ENCODE assay signal across 1 cellular context in the genomic region with DNA sequence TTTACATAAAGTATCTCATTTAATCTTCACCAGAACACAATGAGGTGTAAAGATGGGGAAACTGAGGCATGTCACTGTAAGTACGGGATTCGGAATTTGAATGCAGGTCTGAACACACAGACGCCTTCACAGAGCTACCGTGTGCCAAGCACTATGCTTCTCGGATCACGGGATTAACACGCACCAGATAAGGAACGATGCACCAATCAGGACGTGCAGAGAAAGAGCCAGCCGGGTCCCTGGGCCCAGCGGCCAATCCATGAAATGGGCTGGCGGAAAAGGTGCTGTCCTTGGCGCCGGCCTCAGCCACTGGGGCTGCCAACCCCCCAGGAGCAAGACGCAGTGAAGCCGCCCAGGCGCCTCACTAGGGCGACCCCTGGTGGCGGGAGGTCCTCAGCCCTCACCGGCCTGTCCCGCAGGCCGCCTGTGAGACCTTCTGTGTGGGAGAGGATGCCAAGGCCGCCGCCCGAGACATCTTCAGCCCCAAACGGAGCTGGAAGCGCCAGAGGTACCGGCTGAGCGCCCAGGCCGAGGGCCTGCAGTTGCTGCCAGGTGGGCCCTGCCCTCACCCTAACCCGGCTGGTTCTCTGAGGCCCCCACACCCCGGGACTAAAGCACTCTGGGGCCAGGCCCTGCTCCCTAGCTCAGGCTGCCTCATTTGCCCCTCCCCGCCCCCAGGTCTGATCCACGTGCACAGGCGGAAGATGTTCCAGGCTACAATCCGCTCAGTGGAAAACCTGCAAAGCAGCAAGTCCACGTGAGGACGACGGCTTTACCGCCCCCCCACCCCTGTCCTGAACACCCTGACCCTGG.
TF ChIP-seq lines count a peak whose summit lies in the region.

No MANE protein-coding gene starts in this region.

TF ChIP-seq in HepG2, 621 proteins besides CTCF, POLR2A, EP300 and RAD21 (continued from another document and continues in another):
- TF ChIP-seq ZNF367 (CRISPR knock-in tag; IDR thresholded peaks at IDR 0.05; ENCODE audit: borderline replicate concordance) (no peak), KAT2B (IDR thresholded peaks at IDR 0.05; ENCODE audit: borderline replicate concordance, low read depth, low read length) (no peak), SP4 (CRISPR knock-in tag; IDR thresholded peaks at IDR 0.05) (no peak), ZNF484 (CRISPR knock-in tag; IDR thresholded peaks at IDR 0.05; ENCODE audit: borderline replicate concordance, low read depth) (no peak), SNAPC2 (CRISPR knock-in tag; IDR thresholded peaks at IDR 0.05) (no peak; the same call in 1 of the 2 replicates), SIX1 (CRISPR knock-in tag; IDR thresholded peaks at IDR 0.05; ENCODE audit: borderline replicate concordance) (no peak), ZBTB8A (CRISPR knock-in tag; IDR thresholded peaks at IDR 0.05; ENCODE audit: borderline replicate concordance, low read depth) (no peak), ZNF33A (CRISPR knock-in tag; IDR thresholded peaks at IDR 0.05; ENCODE audit: borderline replicate concordance) (no peak), ZNF431 (CRISPR knock-in tag; IDR thresholded peaks at IDR 0.05; ENCODE audit: borderline replicate concordance, low read depth) (0 out of 2 replicates have a peak, but pooled peaks have one; percentile 39), DNMT3B (CRISPR knock-in tag; conservative IDR thresholded peaks at IDR 0.05) (no peak), ZNF564 (CRISPR knock-in tag; IDR thresholded peaks at IDR 0.05) (no peak), EZH2 (conservative IDR thresholded peaks at IDR 0.05; ENCODE audit: low read depth, low read length) (no peak), ZNF780A (CRISPR knock-in tag; IDR thresholded peaks at IDR 0.05) (no peak), NONO (IDR thresholded peaks at IDR 0.05) (no peak), NONO (CRISPR knock-in tag; conservative IDR thresholded peaks at IDR 0.05) (peak; percentile 36; the same call in 1 of the 2 replicates), CBX2 (IDR thresholded peaks at IDR 0.05; ENCODE audit: low read depth, low read length) (no peak), CBX2 (CRISPR knock-in tag; IDR thresholded peaks at IDR 0.05; ENCODE audit: low read depth) (no peak), KDM6A (CRISPR knock-in tag; IDR thresholded peaks at IDR 0.05; ENCODE audit: low read depth) (no peak), SUZ12 (IDR thresholded peaks at IDR 0.05; ENCODE audit: low read depth, low read length) (no peak), ZNF891 (CRISPR knock-in tag; IDR thresholded peaks at IDR 0.05) (0 out of 2 replicates have a peak, but pooled peaks have one; percentile 47), ARHGAP35 (CRISPR knock-in tag; IDR thresholded peaks at IDR 0.05; ENCODE audit: borderline replicate concordance) (no peak), RARA (CRISPR knock-in tag; IDR thresholded peaks at IDR 0.05) (peak; percentile 28), KAT8 (CRISPR knock-in tag; IDR thresholded peaks at IDR 0.05) (peak; percentile 80), ZNF598 (CRISPR knock-in tag; IDR thresholded peaks at IDR 0.05; ENCODE audit: borderline replicate concordance) (no peak), GABPA (IDR thresholded peaks at IDR 0.05; ENCODE audit: low read depth, low read length) (no peak), GABPA (CRISPR knock-in tag; IDR thresholded peaks at IDR 0.05; ENCODE audit: low read depth) (no peak), ZNF749 (CRISPR knock-in tag; IDR thresholded peaks at IDR 0.05; ENCODE audit: borderline replicate concordance) (no peak), NCOR1 (IDR thresholded peaks at IDR 0.05; ENCODE audit: borderline replicate concordance, low read length) (no peak), ZNF709 (CRISPR knock-in tag; IDR thresholded peaks at IDR 0.05) (no peak), ZNF670 (CRISPR knock-in tag; IDR thresholded peaks at IDR 0.05; ENCODE audit: borderline replicate concordance) (no peak)
- TF ChIP-seq, protein P1, sequence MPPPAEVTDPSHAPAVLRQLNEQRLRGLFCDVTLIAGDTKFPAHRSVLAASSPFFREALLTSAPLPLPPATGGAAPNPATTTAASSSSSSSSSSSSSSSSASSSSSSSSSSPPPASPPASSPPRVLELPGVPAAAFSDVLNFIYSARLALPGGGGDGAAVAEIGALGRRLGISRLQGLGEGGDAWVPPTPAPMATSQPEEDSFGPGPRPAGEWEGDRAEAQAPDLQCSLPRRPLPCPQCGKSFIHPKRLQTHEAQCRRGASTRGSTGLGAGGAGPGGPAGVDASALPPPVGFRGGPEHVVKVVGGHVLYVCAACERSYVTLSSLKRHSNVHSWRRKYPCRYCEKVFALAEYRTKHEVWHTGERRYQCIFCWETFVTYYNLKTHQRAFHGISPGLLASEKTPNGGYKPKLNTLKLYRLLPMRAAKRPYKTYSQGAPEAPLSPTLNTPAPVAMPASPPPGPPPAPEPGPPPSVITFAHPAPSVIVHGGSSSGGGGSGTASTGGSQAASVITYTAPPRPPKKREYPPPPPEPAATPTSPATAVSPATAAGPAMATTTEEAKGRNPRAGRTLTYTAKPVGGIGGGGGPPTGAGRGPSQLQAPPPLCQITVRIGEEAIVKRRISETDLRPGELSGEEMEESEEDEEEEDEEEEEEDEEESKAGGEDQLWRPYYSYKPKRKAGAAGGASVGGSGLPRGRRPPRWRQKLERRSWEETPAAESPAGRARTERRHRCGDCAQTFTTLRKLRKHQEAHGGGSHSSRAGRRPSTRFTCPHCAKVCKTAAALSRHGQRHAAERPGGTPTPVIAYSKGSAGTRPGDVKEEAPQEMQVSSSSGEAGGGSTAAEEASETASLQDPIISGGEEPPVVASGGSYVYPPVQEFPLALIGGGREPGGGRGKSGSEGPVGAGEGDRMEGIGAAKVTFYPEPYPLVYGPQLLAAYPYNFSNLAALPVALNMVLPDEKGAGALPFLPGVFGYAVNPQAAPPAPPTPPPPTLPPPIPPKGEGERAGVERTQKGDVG (CRISPR knock-in tag; IDR thresholded peaks at IDR 0.05; ENCODE audit: borderline replicate concordance), result peak; percentile 44; the same call in 1 of the 2 replicates
- TF ChIP-seq, protein P2, sequence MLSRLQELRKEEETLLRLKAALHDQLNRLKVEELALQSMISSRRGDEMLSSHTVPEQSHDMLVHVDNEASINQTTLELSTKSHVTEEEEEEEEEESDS (CRISPR knock-in tag; IDR thresholded peaks at IDR 0.05; ENCODE audit: borderline replicate concordance), result no peak
- TF ChIP-seq, protein P3, sequence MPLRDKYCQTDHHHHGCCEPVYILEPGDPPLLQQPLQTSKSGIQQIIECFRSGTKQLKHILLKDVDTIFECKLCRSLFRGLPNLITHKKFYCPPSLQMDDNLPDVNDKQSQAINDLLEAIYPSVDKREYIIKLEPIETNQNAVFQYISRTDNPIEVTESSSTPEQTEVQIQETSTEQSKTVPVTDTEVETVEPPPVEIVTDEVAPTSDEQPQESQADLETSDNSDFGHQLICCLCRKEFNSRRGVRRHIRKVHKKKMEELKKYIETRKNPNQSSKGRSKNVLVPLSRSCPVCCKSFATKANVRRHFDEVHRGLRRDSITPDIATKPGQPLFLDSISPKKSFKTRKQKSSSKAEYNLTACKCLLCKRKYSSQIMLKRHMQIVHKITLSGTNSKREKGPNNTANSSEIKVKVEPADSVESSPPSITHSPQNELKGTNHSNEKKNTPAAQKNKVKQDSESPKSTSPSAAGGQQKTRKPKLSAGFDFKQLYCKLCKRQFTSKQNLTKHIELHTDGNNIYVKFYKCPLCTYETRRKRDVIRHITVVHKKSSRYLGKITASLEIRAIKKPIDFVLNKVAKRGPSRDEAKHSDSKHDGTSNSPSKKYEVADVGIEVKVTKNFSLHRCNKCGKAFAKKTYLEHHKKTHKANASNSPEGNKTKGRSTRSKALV (CRISPR knock-in tag; IDR thresholded peaks at IDR 0.05), result peak; percentile 26; the same call in 1 of the 2 replicates
- TF ChIP-seq, protein P4, sequence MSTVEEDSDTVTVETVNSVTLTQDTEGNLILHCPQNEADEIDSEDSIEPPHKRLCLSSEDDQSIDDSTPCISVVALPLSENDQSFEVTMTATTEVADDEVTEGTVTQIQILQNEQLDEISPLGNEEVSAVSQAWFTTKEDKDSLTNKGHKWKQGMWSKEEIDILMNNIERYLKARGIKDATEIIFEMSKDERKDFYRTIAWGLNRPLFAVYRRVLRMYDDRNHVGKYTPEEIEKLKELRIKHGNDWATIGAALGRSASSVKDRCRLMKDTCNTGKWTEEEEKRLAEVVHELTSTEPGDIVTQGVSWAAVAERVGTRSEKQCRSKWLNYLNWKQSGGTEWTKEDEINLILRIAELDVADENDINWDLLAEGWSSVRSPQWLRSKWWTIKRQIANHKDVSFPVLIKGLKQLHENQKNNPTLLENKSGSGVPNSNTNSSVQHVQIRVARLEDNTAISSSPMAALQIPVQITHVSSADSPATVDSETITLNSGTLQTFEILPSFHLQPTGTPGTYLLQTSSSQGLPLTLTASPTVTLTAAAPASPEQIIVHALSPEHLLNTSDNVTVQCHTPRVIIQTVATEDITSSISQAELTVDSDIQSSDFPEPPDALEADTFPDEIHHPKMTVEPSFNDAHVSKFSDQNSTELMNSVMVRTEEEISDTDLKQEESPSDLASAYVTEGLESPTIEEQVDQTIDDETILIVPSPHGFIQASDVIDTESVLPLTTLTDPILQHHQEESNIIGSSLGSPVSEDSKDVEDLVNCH (CRISPR knock-in tag; IDR thresholded peaks at IDR 0.05), result no peak
- TF ChIP-seq, protein P5, sequence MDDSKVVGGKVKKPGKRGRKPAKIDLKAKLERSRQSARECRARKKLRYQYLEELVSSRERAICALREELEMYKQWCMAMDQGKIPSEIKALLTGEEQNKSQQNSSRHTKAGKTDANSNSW (CRISPR knock-in tag; IDR thresholded peaks at IDR 0.05; ENCODE audit: borderline replicate concordance), result no peak
- TF ChIP-seq, protein P6, sequence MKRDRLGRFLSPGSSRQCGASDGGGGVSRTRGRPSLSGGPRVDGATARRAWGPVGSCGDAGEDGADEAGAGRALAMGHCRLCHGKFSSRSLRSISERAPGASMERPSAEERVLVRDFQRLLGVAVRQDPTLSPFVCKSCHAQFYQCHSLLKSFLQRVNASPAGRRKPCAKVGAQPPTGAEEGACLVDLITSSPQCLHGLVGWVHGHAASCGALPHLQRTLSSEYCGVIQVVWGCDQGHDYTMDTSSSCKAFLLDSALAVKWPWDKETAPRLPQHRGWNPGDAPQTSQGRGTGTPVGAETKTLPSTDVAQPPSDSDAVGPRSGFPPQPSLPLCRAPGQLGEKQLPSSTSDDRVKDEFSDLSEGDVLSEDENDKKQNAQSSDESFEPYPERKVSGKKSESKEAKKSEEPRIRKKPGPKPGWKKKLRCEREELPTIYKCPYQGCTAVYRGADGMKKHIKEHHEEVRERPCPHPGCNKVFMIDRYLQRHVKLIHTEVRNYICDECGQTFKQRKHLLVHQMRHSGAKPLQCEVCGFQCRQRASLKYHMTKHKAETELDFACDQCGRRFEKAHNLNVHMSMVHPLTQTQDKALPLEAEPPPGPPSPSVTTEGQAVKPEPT (CRISPR knock-in tag; IDR thresholded peaks at IDR 0.05; ENCODE audit: low read depth), result no peak
- TF ChIP-seq, protein P7, sequence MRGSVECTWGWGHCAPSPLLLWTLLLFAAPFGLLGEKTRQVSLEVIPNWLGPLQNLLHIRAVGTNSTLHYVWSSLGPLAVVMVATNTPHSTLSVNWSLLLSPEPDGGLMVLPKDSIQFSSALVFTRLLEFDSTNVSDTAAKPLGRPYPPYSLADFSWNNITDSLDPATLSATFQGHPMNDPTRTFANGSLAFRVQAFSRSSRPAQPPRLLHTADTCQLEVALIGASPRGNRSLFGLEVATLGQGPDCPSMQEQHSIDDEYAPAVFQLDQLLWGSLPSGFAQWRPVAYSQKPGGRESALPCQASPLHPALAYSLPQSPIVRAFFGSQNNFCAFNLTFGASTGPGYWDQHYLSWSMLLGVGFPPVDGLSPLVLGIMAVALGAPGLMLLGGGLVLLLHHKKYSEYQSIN (CRISPR knock-in tag; IDR thresholded peaks at IDR 0.05; ENCODE audit: borderline replicate concordance), result no peak
- TF ChIP-seq, protein P8, sequence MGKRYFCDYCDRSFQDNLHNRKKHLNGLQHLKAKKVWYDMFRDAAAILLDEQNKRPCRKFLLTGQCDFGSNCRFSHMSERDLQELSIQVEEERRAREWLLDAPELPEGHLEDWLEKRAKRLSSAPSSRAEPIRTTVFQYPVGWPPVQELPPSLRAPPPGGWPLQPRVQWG (CRISPR knock-in tag; IDR thresholded peaks at IDR 0.05; ENCODE audit: borderline replicate concordance, low read depth), result no peak
- TF ChIP-seq, protein P9, sequence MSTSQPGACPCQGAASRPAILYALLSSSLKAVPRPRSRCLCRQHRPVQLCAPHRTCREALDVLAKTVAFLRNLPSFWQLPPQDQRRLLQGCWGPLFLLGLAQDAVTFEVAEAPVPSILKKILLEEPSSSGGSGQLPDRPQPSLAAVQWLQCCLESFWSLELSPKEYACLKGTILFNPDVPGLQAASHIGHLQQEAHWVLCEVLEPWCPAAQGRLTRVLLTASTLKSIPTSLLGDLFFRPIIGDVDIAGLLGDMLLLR (CRISPR knock-in tag; IDR thresholded peaks at IDR 0.05), result no peak; the same call in 1 of the 2 replicates
- TF ChIP-seq, protein P10, sequence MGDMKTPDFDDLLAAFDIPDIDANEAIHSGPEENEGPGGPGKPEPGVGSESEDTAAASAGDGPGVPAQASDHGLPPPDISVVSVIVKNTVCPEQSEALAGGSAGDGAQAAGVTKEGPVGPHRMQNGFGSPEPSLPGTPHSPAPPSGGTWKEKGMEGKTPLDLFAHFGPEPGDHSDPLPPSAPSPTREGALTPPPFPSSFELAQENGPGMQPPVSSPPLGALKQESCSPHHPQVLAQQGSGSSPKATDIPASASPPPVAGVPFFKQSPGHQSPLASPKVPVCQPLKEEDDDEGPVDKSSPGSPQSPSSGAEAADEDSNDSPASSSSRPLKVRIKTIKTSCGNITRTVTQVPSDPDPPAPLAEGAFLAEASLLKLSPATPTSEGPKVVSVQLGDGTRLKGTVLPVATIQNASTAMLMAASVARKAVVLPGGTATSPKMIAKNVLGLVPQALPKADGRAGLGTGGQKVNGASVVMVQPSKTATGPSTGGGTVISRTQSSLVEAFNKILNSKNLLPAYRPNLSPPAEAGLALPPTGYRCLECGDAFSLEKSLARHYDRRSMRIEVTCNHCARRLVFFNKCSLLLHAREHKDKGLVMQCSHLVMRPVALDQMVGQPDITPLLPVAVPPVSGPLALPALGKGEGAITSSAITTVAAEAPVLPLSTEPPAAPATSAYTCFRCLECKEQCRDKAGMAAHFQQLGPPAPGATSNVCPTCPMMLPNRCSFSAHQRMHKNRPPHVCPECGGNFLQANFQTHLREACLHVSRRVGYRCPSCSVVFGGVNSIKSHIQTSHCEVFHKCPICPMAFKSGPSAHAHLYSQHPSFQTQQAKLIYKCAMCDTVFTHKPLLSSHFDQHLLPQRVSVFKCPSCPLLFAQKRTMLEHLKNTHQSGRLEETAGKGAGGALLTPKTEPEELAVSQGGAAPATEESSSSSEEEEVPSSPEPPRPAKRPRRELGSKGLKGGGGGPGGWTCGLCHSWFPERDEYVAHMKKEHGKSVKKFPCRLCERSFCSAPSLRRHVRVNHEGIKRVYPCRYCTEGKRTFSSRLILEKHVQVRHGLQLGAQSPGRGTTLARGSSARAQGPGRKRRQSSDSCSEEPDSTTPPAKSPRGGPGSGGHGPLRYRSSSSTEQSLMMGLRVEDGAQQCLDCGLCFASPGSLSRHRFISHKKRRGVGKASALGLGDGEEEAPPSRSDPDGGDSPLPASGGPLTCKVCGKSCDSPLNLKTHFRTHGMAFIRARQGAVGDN (CRISPR knock-in tag; IDR thresholded peaks at IDR 0.05), result peak; percentile 80
- TF ChIP-seq, protein P11, sequence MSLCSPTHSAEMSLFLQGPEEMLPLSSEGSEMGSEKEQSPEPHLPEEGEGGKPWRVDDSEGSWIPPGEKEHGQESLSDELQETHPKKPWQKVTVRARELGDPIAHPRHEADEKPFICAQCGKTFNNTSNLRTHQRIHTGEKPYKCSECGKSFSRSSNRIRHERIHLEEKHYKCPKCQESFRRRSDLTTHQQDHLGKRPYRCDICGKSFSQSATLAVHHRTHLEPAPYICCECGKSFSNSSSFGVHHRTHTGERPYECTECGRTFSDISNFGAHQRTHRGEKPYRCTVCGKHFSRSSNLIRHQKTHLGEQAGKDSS (CRISPR knock-in tag; IDR thresholded peaks at IDR 0.05; ENCODE audit: borderline replicate concordance, low read depth), result peak; percentile 23; the same call in 1 of the 2 replicates
